ENCODE assay signal across 1 cellular context in genomic region chr3:31614162-31614921, GRCh38.
TF ChIP-seq lines count a peak whose summit lies in the region.

No MANE protein-coding gene starts in this region.

TF ChIP-seq in H1, 55 proteins besides CTCF, POLR2A, EP300 and RAD21 (continued from another document):
- TF ChIP-seq CHD7 (IDR thresholded peaks at IDR 0.05; ENCODE audit: insufficient replicate concordance, low read length): no peak
- TF ChIP-seq CEBPB (IDR thresholded peaks at IDR 0.05; ENCODE audit: low read depth, low read length): peak; percentile 75; the same call in 1 of the 2 replicates
- TF ChIP-seq BRCA1 (IDR thresholded peaks at IDR 0.05; ENCODE audit: low read depth, low read length): no peak
